Comparison of ENCODE assay signal across 8 cellular contexts in the genomic region with DNA sequence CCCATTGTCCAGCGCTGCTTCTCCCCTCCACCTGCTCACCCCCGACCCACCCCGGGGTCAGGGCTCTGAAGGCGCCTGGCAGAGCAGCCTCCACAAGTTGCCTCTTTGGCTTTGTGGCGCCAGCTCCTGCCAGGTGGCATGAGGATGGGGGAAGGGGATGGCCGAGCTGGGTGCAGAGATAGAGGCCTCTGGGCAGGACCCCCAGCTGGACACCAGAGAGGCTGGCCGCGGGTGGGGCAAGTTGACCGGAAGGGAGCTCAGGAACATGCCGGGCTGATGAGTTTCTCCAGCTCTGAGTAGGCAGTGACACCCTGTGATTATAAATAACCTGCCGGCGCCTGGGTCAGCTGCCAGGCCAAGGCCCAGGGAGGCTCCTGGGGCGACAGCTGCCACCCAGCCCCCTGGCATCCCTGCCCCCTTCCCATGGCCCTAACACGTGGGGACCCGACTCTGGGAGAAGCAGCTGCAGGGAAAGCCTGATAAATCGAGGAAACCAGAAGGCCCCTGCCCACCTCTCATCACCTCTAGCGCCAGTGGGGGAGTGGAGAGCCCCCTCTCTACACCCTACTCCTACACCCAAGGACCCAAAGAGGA. TPM values are rescaled to one million over a fixed set of nuclear protein-coding genes. Genes with fewer than 3 reads are reported as not detected.
DNase-seq lines count a peak whose midpoint lies in the region; ATAC-seq and TF ChIP-seq lines count a peak whose summit lies in the region.

No MANE protein-coding gene starts in this region.

- POLR2A ChIA-PET in RWPE1 (lab: Yijun Ruan, JAX; ENCODE audit: low non-redundant PET), result interaction anchor here (1.0 kb wide), 1 partner anchor 28 kb away, joined by 3 read pairs; no protein-coding TSS in a partner anchor

- ATAC-seq in HG02970 (IDR thresholded peaks at IDR 0.05; ENCODE audit: low FRiP score, unreplicated experiment), result no peak

- H3K9me3 ChIP-seq in esophagus squamous epithelium, result peaks cover 0 to 10% (median 8%) of the 10 kb centered on the region in 3 donors

- no peaks in the 10 kb centered on the region for H3K36me3 Mint-ChIP-seq in osteocyte (ENCODE audit: unreplicated experiment)

- peaks cover 8% of the 10 kb centered on the region for H3K4me1 Mint-ChIP-seq in osteocyte (ENCODE audit: unreplicated experiment)

- CTCF ChIA-PET in RWPE1 (lab: Yijun Ruan, JAX), result interaction anchor here (0.6 to 0.7 kb wide), 2 partner anchors 40 to 272 kb away, joined by 3 to 6 read pairs; no protein-coding TSS in a partner anchor

- TF ChIP-seq CTCF in esophagus squamous epithelium (IDR thresholded peaks at IDR 0.05) (no peak), osteocyte (IDR thresholded peaks at IDR 0.05) (no peak), RWPE1 (conservative IDR thresholded peaks at IDR 0.05; ENCODE audit: low read depth) (no peak)

- peak overlapping the region in 1 of 4 donors; percentile 9 for H3K27ac ChIP-seq in esophagus squamous epithelium
- H3K27ac ChIP-seq in RWPE1, result no peak overlapping the region

- DNase-seq in OCI-M1 (lab: John Stamatoyannopoulos, UW) (peak; percentile 9), esophagus squamous epithelium (lab: John Stamatoyannopoulos, UW) (no peak), osteocyte (ENCODE audit: extremely low spot score, unreplicated experiment) (no peak), AG20443 (ENCODE audit: low spot score) (no peak), RWPE1 (ENCODE audit: low spot score) (no peak), NK-92 (lab: John Stamatoyannopoulos, UW; ENCODE audit: unreplicated experiment) (no peak)

- peak overlapping the region; percentile 60 for H3K4me3 Mint-ChIP-seq in osteocyte (ENCODE audit: unreplicated experiment)

- 33% methylated on average over 1 of the region's 17 CpGs; no CpG with 5 or more reads in 1 of the 2 donors for WGBS in esophagus squamous epithelium, 2 donors

- peaks cover 7 to 25% (median 8%) of the 10 kb centered on the region in 3 donors for H3K4me1 ChIP-seq in esophagus squamous epithelium

- H3K4me3 ChIP-seq in GM08714 (ENCODE audit: low read length) (peak overlapping the region; percentile 59; the same call in 1 of the 2 replicates), esophagus squamous epithelium (peak overlapping the region; percentile 34 to 68 (median 43))

- peaks cover 29% of the 10 kb centered on the region for H3K27me3 Mint-ChIP-seq in osteocyte (ENCODE audit: unreplicated experiment)

- TF ChIP-seq POLR2A in esophagus squamous epithelium (IDR thresholded peaks at IDR 0.05), result no peak

- no peak overlapping the region for H3K27ac Mint-ChIP-seq in osteocyte (ENCODE audit: unreplicated experiment)

- H3K9me3 Mint-ChIP-seq in osteocyte (ENCODE audit: unreplicated experiment), result peaks cover 5% of the 10 kb centered on the region

- peaks cover 5 to 82% (median 8%) of the 10 kb centered on the region in 4 donors for H3K27me3 ChIP-seq in esophagus squamous epithelium

- H3K36me3 ChIP-seq in esophagus squamous epithelium, result no peaks in the 10 kb centered on the region

- intact Hi-C loops in esophagus squamous epithelium (cut with DNase I), result no loop called here

RNA-seq across cellular contexts. Expression of a gene that starts 0.7 kb away (rescaled TPM):
- total RNA-seq in esophagus squamous epithelium (1 to 10 TPM in 1 of 4 donors, under 1 TPM in 2, not detected in 1; 0.38 to 1.1 (median 0.97) TPM), osteocyte (0.34 and 0.43 TPM in 2 replicates)

RNA-seq across cellular contexts. Expression of a gene that starts 26.6 kb away (rescaled TPM):
- total RNA-seq in esophagus squamous epithelium, result 10 to 100 TPM; 14.5 to 26.3 (median 19.0) TPM
- 37.0 and 43.8 TPM in 2 replicates for total RNA-seq in osteocyte

RNA-seq across cellular contexts. Expression of a gene that starts 26.8 kb away (rescaled TPM):
- total RNA-seq in esophagus squamous epithelium, result 100 to 1,000 TPM; 185 to 371 (median 293) TPM
- 149 TPM in 2 replicates for total RNA-seq in osteocyte

RNA-seq across cellular contexts. Expression of a gene that starts 28.5 kb away (rescaled TPM):
- total RNA-seq in esophagus squamous epithelium (1 to 10 TPM; 1.4 to 5.4 (median 3.0) TPM), osteocyte (1.9 and 2.6 TPM in 2 replicates)

RNA-seq across cellular contexts. Expression of a gene that starts 58.7 kb away (rescaled TPM):
- total RNA-seq in esophagus squamous epithelium (10 to 100 TPM in 2 of 4 donors, 1 to 10 TPM in 2; 5.9 to 14.3 (median 9.8) TPM), osteocyte (23.8 and 24.9 TPM in 2 replicates)
